ENCODE assay signal across 23 cellular contexts in genomic region chr10:126431816-126432215, GRCh38.
"Had no signal": no experiment of that assay in that cellular context is flagged by ENCODE, and none has a peak within 500 bp of the region (broad histone marks: within the 10 kb centered on the region; RNA-seq: fewer than 3 reads in every experiment).

No MANE protein-coding gene starts in this region.

- H3K36me3 ChIP-seq: left ventricle myocardium inferior, ovary, right atrium auricular region, right lobe of liver, suprapubic skin, thoracic aorta, tibial artery, upper lobe of right lung had no signal

- H3K9me3 Mint-ChIP-seq: mesothelial cell of epicardium; natural killer cell; nephron progenitor cell; stimulated activated naive CD8-positive, alpha-beta T cell treated with anti-CD3 and anti-CD28 coated beads, Interleukin-15, Interleukin-2, amounts not matched to agents 100 ng/mL and 50 ng/mL, for 24 hours had no signal

- DNase-seq: islet precursor cell; left ventricle myocardium inferior; mesendoderm; naive B cell; natural killer cell; nephron progenitor cell; ovary; right lobe of liver; stimulated activated CD4-positive, alpha-beta T cell treated with anti-CD3 and anti-CD28 coated beads, Interleukin-1b, Interleukin-23, amount 100 ng/mL, for 48 hours; stimulated activated CD4-positive, alpha-beta T cell treated with anti-CD3 and anti-CD28 coated beads, Interleukin-2, amount 100 ng/mL, for 48 hours; stimulated activated CD4-positive, alpha-beta T cell treated with anti-CD3 and anti-CD28 coated beads, Interleukin-4, amount 100 ng/mL, for 4 hours; stimulated activated CD8-positive, alpha-beta memory T cell treated with anti-CD3 and anti-CD28 coated beads, Interleukin-4, amount 100 ng/mL, for 48 hours; stimulated activated naive CD4-positive, alpha-beta T cell; tibial artery; upper lobe of right lung had no signal

- H3K27ac Mint-ChIP-seq: mesothelial cell of epicardium; naive B cell; natural killer cell; nephron progenitor cell; progenitor cell of endocrine pancreas; stimulated activated naive CD8-positive, alpha-beta T cell treated with anti-CD3 and anti-CD28 coated beads, Interleukin-15, Interleukin-2, amounts not matched to agents 100 ng/mL and 50 ng/mL, for 24 hours had no signal

- H3K4me3 Mint-ChIP-seq: mesothelial cell of epicardium; naive B cell; natural killer cell; nephron progenitor cell; stimulated activated naive CD8-positive, alpha-beta T cell treated with anti-CD3 and anti-CD28 coated beads, Interleukin-15, Interleukin-2, amounts not matched to agents 100 ng/mL and 50 ng/mL, for 24 hours had no signal

- H3K4me2 ChIP-seq: smooth muscle cell had no signal

- H3K9me3 ChIP-seq: left ventricle myocardium inferior, ovary, right atrium auricular region, right lobe of liver, suprapubic skin, thoracic aorta, tibial artery, upper lobe of right lung had no signal

- H3K27me3 ChIP-seq: ovary, right atrium auricular region, right lobe of liver, suprapubic skin, tibial artery had no signal

- H3K27ac ChIP-seq: left ventricle myocardium inferior, ovary, right atrium auricular region, right lobe of liver, suprapubic skin, thoracic aorta, tibial artery, upper lobe of right lung had no signal

- ATAC-seq: natural killer cell, right lobe of liver, upper lobe of right lung had no signal

- H3K36me3 Mint-ChIP-seq: mesothelial cell of epicardium, naive B cell, natural killer cell had no signal

- H3K4me3 ChIP-seq: left ventricle myocardium inferior, lung, ovary, right atrium auricular region, right lobe of liver, smooth muscle cell, suprapubic skin, thoracic aorta, tibial artery, upper lobe of right lung had no signal

- H3K4me1 ChIP-seq: left ventricle myocardium inferior, right atrium auricular region, right lobe of liver, suprapubic skin, tibial artery, upper lobe of right lung had no signal

- H3K4me1 Mint-ChIP-seq: mesothelial cell of epicardium, naive B cell had no signal
